In the genomic region with DNA sequence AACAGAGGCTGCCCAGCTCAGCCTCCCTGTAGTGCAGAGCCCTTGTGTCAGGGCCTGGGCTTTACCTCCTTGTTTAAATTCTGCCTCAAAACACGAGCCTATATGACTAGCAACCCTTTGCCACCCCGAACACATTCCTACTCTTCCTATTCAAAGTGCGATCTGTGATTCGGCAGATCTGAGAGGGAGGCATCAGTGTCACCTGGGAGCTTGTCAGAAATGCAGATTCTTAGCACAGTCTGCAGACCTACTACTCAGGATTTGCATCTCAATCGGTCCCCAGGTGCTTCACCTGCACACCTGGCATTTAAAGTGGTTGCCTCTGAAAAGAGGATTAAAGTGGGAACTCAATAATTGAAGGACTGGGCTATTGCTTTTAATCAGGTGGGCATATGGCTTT, we compare ENCODE assay signal across 16 cellular contexts.
"Had no signal": no experiment of that assay in that cellular context is flagged by ENCODE, and none has a peak within 500 bp of the region (broad histone marks: within the 10 kb centered on the region; RNA-seq: fewer than 3 reads in every experiment).

No MANE protein-coding gene starts in this region.

- H3K4me1 ChIP-seq: breast epithelium, foreskin keratinocyte, thyroid gland, vagina had no signal

- DNase-seq: activated CD4-positive, alpha-beta memory T cell treated with anti-CD3 and anti-CD28 coated beads for 36 hours; activated gamma-delta T cell treated with Interleukin-2 at 50 U/mL for 16 hours; activated naive CD8-positive, alpha-beta T cell treated with anti-CD3 and anti-CD28 coated beads for 36 hours; activated T-cell treated with anti-CD3 and anti-CD28 coated beads, Interleukin-2, amount 50 U/mL, for 72 hours; foreskin keratinocyte; left ventricle myocardium superior; mesenchymal stem cell; occipital lobe; right cardiac atrium; thyroid gland had no signal

- H3K9me3 Mint-ChIP-seq: activated CD4-positive, alpha-beta memory T cell treated with anti-CD3 and anti-CD28 coated beads for 36 hours; activated naive CD8-positive, alpha-beta T cell treated with anti-CD3 and anti-CD28 coated beads for 36 hours; activated T-cell treated with anti-CD3 and anti-CD28 coated beads, Interleukin-2, amount 50 U/mL, for 72 hours; nephron; stimulated activated effector memory CD8-positive, alpha-beta T cell treated with anti-CD3 and anti-CD28 coated beads, Interleukin-12 subunit alpha, Interleukin-12 subunit beta, amount 100 ng/mL, for 72 hours had no signal

- H3K9me3 ChIP-seq: breast epithelium, thyroid gland, vagina had no signal

- H3K4me3 Mint-ChIP-seq: activated CD4-positive, alpha-beta memory T cell treated with anti-CD3 and anti-CD28 coated beads for 36 hours; activated naive CD8-positive, alpha-beta T cell treated with anti-CD3 and anti-CD28 coated beads for 36 hours; activated T-cell treated with anti-CD3 and anti-CD28 coated beads, Interleukin-2, amount 50 U/mL, for 72 hours; nephron; stimulated activated effector memory CD8-positive, alpha-beta T cell treated with anti-CD3 and anti-CD28 coated beads, Interleukin-12 subunit alpha, Interleukin-12 subunit beta, amount 100 ng/mL, for 72 hours had no signal

- H3K4me1 Mint-ChIP-seq: nephron; stimulated activated effector memory CD8-positive, alpha-beta T cell treated with anti-CD3 and anti-CD28 coated beads, Interleukin-12 subunit alpha, Interleukin-12 subunit beta, amount 100 ng/mL, for 72 hours had no signal

- H3K4me2 ChIP-seq: smooth muscle cell had no signal

- H3K27ac ChIP-seq: breast epithelium, foreskin keratinocyte, thyroid gland, vagina had no signal

- H3K36me3 Mint-ChIP-seq: activated CD4-positive, alpha-beta memory T cell treated with anti-CD3 and anti-CD28 coated beads for 36 hours; activated naive CD8-positive, alpha-beta T cell treated with anti-CD3 and anti-CD28 coated beads for 36 hours; stimulated activated effector memory CD8-positive, alpha-beta T cell treated with anti-CD3 and anti-CD28 coated beads, Interleukin-12 subunit alpha, Interleukin-12 subunit beta, amount 100 ng/mL, for 72 hours had no signal

- H3K4me3 ChIP-seq: breast epithelium, smooth muscle cell, thyroid gland, vagina had no signal

- ATAC-seq: activated T-cell treated with anti-CD3 and anti-CD28 coated beads, Interleukin-2, amount 50 U/mL, for 72 hours; foreskin keratinocyte; left ventricle myocardium superior; right cardiac atrium; stimulated activated effector memory CD8-positive, alpha-beta T cell treated with anti-CD3 and anti-CD28 coated beads, Interleukin-12 subunit alpha, Interleukin-12 subunit beta, amount 100 ng/mL, for 72 hours had no signal

- H3K27ac Mint-ChIP-seq: activated CD4-positive, alpha-beta memory T cell treated with anti-CD3 and anti-CD28 coated beads for 36 hours; activated naive CD8-positive, alpha-beta T cell treated with anti-CD3 and anti-CD28 coated beads for 36 hours; activated T-cell treated with anti-CD3 and anti-CD28 coated beads, Interleukin-2, amount 50 U/mL, for 72 hours; nephron; progenitor cell of endocrine pancreas; stimulated activated effector memory CD8-positive, alpha-beta T cell treated with anti-CD3 and anti-CD28 coated beads, Interleukin-12 subunit alpha, Interleukin-12 subunit beta, amount 100 ng/mL, for 72 hours had no signal

- H3K36me3 ChIP-seq: breast epithelium, thyroid gland, vagina had no signal

- H3K27me3 ChIP-seq: breast epithelium, thyroid gland, vagina had no signal
